Comparison of ENCODE assay signal across 18 cellular contexts in the genomic region with DNA sequence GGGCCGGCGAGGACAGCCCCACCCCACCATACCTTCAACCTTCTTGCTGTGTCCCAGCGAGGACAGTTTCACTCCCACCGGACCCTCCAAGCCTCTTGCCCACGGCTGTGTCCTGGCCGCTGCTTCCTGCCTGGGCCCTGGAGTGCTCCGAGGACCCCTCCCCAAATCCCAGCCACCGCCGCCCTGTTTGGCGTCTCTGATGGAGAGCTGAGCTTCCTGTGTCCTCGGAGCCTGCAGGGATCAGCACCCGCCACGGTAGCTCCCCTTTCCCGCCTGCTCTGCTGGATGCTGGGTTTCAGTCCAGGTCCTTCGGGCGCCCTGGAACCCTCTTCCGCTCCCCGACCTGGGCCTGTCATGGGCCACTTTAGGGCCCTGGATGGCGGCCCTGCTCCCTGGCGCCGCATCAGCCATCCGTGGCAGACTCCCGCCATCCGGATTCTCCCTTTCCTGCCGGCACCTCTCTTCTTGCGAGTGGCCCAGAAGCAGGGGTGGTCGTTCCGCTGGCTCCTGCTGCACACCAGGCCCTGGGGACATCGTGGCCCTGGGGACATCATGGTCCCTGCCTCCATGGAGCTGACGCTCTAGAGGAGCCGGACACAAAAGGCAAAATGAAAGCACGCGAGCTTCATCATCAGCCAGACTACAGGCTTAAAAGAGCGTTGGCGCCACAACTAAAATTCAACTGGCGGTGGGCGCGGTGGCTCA. TPM values are rescaled to one million over a fixed set of nuclear protein-coding genes. Genes with fewer than 3 reads are reported as not detected.
"Had no signal": no experiment of that assay in that cellular context is flagged by ENCODE, and none has a peak within 500 bp of the region (broad histone marks: within the 10 kb centered on the region; RNA-seq: fewer than 3 reads in every experiment).

No MANE protein-coding gene starts in this region.

- H3K4me3 ChIP-seq: ascending aorta, breast epithelium, lung, right atrium auricular region, thyroid gland had no signal

- H3K9me3 ChIP-seq: thyroid gland had no signal

- H3K27ac ChIP-seq: ascending aorta, right atrium auricular region, thyroid gland had no signal

- DNase-seq: activated CD4-positive, alpha-beta T cell treated with anti-CD3 and anti-CD28 coated beads for 1 hour; activated CD4-positive, alpha-beta T cell treated with anti-CD3 and anti-CD28 coated beads, Interleukin-2, amount 50 U/mL, for 48 hours; activated naive CD4-positive, alpha-beta T cell treated with anti-CD3 and anti-CD28 coated beads for 36 hours; activated T-cell treated with anti-CD3 and anti-CD28 coated beads for 4 hours; cerebellar nuclear complex; effector memory CD4-positive, alpha-beta T cell; left colon; midbrain; nucleus accumbens; stimulated activated CD4-positive, alpha-beta T cell treated with anti-CD3 and anti-CD28 coated beads, Interleukin-12 subunit alpha, Interleukin-12 subunit beta, amount 100 ng/mL, for 4 hours; stimulated activated CD4-positive, alpha-beta T cell treated with anti-CD3 and anti-CD28 coated beads, Interleukin-1b, Interleukin-23, amount 100 ng/mL, for 48 hours; stimulated activated naive CD4-positive, alpha-beta T cell treated with Interleukin-2 at 50 U/mL for 16 hours; thyroid gland had no signal

- H3K27me3 ChIP-seq: ascending aorta, right atrium auricular region, thyroid gland had no signal

- H3K36me3 ChIP-seq: ascending aorta, breast epithelium, right atrium auricular region, thyroid gland had no signal

- H3K4me1 ChIP-seq: ascending aorta, breast epithelium, right atrium auricular region, thyroid gland had no signal

RNA-seq across cellular contexts. Expression of a gene that starts 34.3 kb away (rescaled TPM):
- total RNA-seq: ascending aorta, fibroblast of villous mesenchyme, right atrium auricular region had no signal
